Comparison of ENCODE assay signal across 8 cellular contexts in genomic region chr2:112053917-112054846, GRCh38. TPM values are rescaled to one million over a fixed set of nuclear protein-coding genes. Genes with fewer than 3 reads are reported as not detected.
DNase-seq lines count a peak whose midpoint lies in the region; ATAC-seq and TF ChIP-seq lines count a peak whose summit lies in the region.

No MANE protein-coding gene starts in this region.

- no peaks in the 10 kb centered on the region for H3K27me3 ChIP-seq in duodenal mucosa (ENCODE audit: control insufficient read depth in 1 of 2, insufficient read depth in 2 of 2, low read length in 2 of 2)
- no peaks in the 10 kb centered on the region for H3K27me3 ChIP-seq in lung (ENCODE audit: control insufficient read depth, insufficient read depth)

- WGBS in lung, 2 donors = 1 to 2% methylated on average over 38 to 62 of the region's 62 CpGs

- DNase-seq in CD1c-positive myeloid dendritic cell (ENCODE audit: extremely low spot score) (peak; percentile 97), HK-2 (ENCODE audit: unreplicated experiment) (peak; percentile 98), NCI-H82 treated with DMSO at 0.1 percent for 48 hours (lab: John Stamatoyannopoulos, UW; ENCODE audit: unreplicated experiment) (peak; percentile 83), lung (ENCODE audit: low spot score) (peak; percentile 98)
- DNase-seq in activated CD4-positive, alpha-beta memory T cell treated with anti-CD3 and anti-CD28 coated beads, Interleukin-2, amount 10 ng/mL, durations not matched to agents 7 days and 5 days = peak; percentile 97
- DNase-seq in stimulated activated CD4-positive, alpha-beta T cell treated with anti-CD3 and anti-CD28 coated beads, TNF-alpha, amount 100 ng/mL, for 1 hour (ENCODE audit: low read depth in 3 of 3, low spot score in 1 of 3) = peak; percentile 93 to 98 (median 94)

- ATAC-seq in GM19452 (IDR thresholded peaks at IDR 0.05; ENCODE audit: unreplicated experiment) = peak; percentile 69
- ATAC-seq in lung (ENCODE audit: insufficient read depth, low FRiP score) = peak; percentile 66

- H3K36me3 ChIP-seq in duodenal mucosa (ENCODE audit: control insufficient read depth in 1 of 2, insufficient read depth in 2 of 2, low read length in 2 of 2) (no peaks in the 10 kb centered on the region), lung (ENCODE audit: control insufficient read depth in 2 of 2, insufficient read depth in 2 of 2, low read length in 2 of 2) (no peaks in the 10 kb centered on the region)

- CTCF ChIA-PET in activated CD4-positive, alpha-beta memory T cell treated with anti-CD3 and anti-CD28 coated beads, Interleukin-2, amount 10 ng/mL, durations not matched to agents 7 days and 5 days (lab: Charles Lee) = interaction anchor here (1.2 kb wide), 2 partner anchors 167 to 170 kb away, joined by 4 to 6 read pairs; partner anchors contain the start of gene ANAPC1

- peaks cover 16% of the 10 kb centered on the region for H3K36me3 Mint-ChIP-seq in activated CD4-positive, alpha-beta memory T cell treated with anti-CD3 and anti-CD28 coated beads, Interleukin-2, amount 10 ng/mL, durations not matched to agents 7 days and 5 days (ENCODE audit: low read depth)

- H3K27ac ChIP-seq in duodenal mucosa (ENCODE audit: low read depth, low read length) (peak overlapping the region; percentile 99), lung (ENCODE audit: low read depth in 1 of 2, low read length in 1 of 2) (peak overlapping the region; percentile 96 to 98)

- no peak for TF ChIP-seq CTCF in lung (IDR thresholded peaks at IDR 0.05; ENCODE audit: control extremely low read depth, extremely low read depth)

- POLR2A ChIA-PET in activated CD4-positive, alpha-beta memory T cell treated with anti-CD3 and anti-CD28 coated beads, Interleukin-2, amount 10 ng/mL, durations not matched to agents 7 days and 5 days (lab: Charles Lee) = interaction anchor here (1.0 to 2.0 kb wide), 6 partner anchors 10 to 429 kb away, joined by 3 to 13 read pairs (median 4); partner anchors contain the start of genes ANAPC1 and ZC3H8

- H3K9ac ChIP-seq in duodenal mucosa (ENCODE audit: low read depth in 1 of 2, low read length in 2 of 2) = peak overlapping the region; percentile 61 to 73

- peak overlapping the region; percentile 95 for H3K4me3 Mint-ChIP-seq in activated CD4-positive, alpha-beta memory T cell treated with anti-CD3 and anti-CD28 coated beads, Interleukin-2, amount 10 ng/mL, durations not matched to agents 7 days and 5 days

- H3K9me3 Mint-ChIP-seq in activated CD4-positive, alpha-beta memory T cell treated with anti-CD3 and anti-CD28 coated beads, Interleukin-2, amount 10 ng/mL, durations not matched to agents 7 days and 5 days = no peaks in the 10 kb centered on the region

- H3K9me3 ChIP-seq in duodenal mucosa (ENCODE audit: control insufficient read depth in 1 of 2, low read length in 2 of 2) = no peaks in the 10 kb centered on the region
- H3K9me3 ChIP-seq in lung (ENCODE audit: control insufficient read depth in 2 of 2, insufficient read depth in 1 of 2, low read length in 1 of 2) = peaks cover 0 to 2% of the 10 kb centered on the region in 2 donors

- H3K4me1 Mint-ChIP-seq in activated CD4-positive, alpha-beta memory T cell treated with anti-CD3 and anti-CD28 coated beads, Interleukin-2, amount 10 ng/mL, durations not matched to agents 7 days and 5 days = peaks cover 45% of the 10 kb centered on the region

- H3K27me3 Mint-ChIP-seq in activated CD4-positive, alpha-beta memory T cell treated with anti-CD3 and anti-CD28 coated beads, Interleukin-2, amount 10 ng/mL, durations not matched to agents 7 days and 5 days = peaks cover 1% of the 10 kb centered on the region

- H3K4me3 ChIP-seq in duodenal mucosa (ENCODE audit: low read depth in 1 of 2, low read length in 2 of 2) = peak overlapping the region; percentile 78 to 85
- peak overlapping the region; percentile 71 for H3K4me3 ChIP-seq in lung

- H3K4me1 ChIP-seq in duodenal mucosa (ENCODE audit: control insufficient read depth in 1 of 2, insufficient read depth in 2 of 2, low read length in 2 of 2) (peaks cover 40 to 46% of the 10 kb centered on the region in 2 donors), lung (ENCODE audit: control insufficient read depth in 2 of 2, insufficient read depth in 2 of 2, low read length in 2 of 2) (peaks cover 5 to 17% of the 10 kb centered on the region in 2 donors)

- peak overlapping the region; percentile 98 for H3K27ac Mint-ChIP-seq in activated CD4-positive, alpha-beta memory T cell treated with anti-CD3 and anti-CD28 coated beads, Interleukin-2, amount 10 ng/mL, durations not matched to agents 7 days and 5 days

RNA-seq across cellular contexts. Expression of gene TMEM87B, which starts 0.9 kb away (rescaled TPM):
- 10 to 100 TPM; 23.8 to 24.0 TPM for total RNA-seq in activated CD4-positive, alpha-beta memory T cell treated with anti-CD3 and anti-CD28 coated beads, Interleukin-2, amount 10 ng/mL, durations not matched to agents 7 days and 5 days
- 10 to 100 TPM; 21.8 to 26.4 TPM for total RNA-seq in lung
- polyA plus RNA-seq in lung = 10 to 100 TPM; 11.2 to 14.4 TPM

Comparison
In these comparisons a context has a peak if more than half of its experiments do, and no peak if none do; other contexts are left out.
1. Peak in every context shown above with its lines: DNase-seq, ATAC-seq, H3K4me3 ChIP-seq and H3K27ac ChIP-seq.